In the genomic region with DNA sequence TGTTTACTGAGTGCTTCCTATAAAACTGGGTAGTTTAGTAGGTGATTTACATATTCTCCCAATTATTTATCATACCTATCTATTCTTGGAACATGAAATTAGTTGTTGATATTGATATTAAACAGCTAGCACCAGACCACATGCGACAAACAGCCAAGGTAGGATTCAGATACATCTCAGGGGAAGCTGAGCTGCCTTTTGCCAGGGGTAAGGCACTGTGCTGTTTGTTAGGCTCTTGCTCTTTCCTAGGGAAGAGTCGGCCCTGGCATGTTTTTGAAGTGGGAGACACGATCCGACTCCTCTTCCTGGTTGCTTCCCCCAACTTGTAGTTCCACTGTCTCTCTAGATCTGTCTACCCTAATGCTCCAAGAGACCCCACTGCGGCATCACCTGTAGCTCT, we compare ENCODE assay signal across 25 cellular contexts.
"Had no signal": no experiment of that assay in that cellular context is flagged by ENCODE, and none has a peak within 500 bp of the region (broad histone marks: within the 10 kb centered on the region; RNA-seq: fewer than 3 reads in every experiment).

No MANE protein-coding gene starts in this region.

- H3K9me3 Mint-ChIP-seq: activated naive CD4-positive, alpha-beta T cell treated with anti-CD3 and anti-CD28 coated beads, Interleukin-2, amount 50 U/mL, for 24 hours; activated T-helper 1 cell treated with anti-CD3 and anti-CD28 coated beads, Interleukin-12 subunit alpha, Interleukin-12 subunit beta, Interleukin-2, Interleukin-4 antibody, amounts not matched to agents 30 ng/mL and 10 ng/mL and 1 ng/mL, durations not matched to agents 14 hours and 24 hours and 36 hours; brain; memory B cell; T-cell; T-helper 2 cell treated with Interferon-gamma antibody and Interleukin-4, amounts not matched to agents 5 μg/mL and 100 μg/mL, for 36 hours had no signal

- H3K27me3 Mint-ChIP-seq: activated naive CD4-positive, alpha-beta T cell treated with anti-CD3 and anti-CD28 coated beads, Interleukin-2, amount 50 U/mL, for 24 hours; brain; memory B cell; progenitor cell of endocrine pancreas; T-cell had no signal

- H3K4me1 ChIP-seq: colonic mucosa, upper lobe of left lung had no signal

- H3K4me3 ChIP-seq: colonic mucosa, gastroesophageal sphincter, spleen, thoracic aorta, upper lobe of left lung had no signal

- DNase-seq: activated CD4-positive, alpha-beta T cell treated with anti-CD3 and anti-CD28 coated beads for 1 hour; activated CD4-positive, alpha-beta T cell treated with anti-CD3 and anti-CD28 coated beads, Interleukin-2, amount 50 U/mL, for 1 hour; activated CD8-positive, alpha-beta T cell treated with anti-CD3 and anti-CD28 coated beads, Interleukin-2, amount 10 ng/mL, durations not matched to agents 7 days and 5 days; activated gamma-delta T cell treated with Interleukin-2 at 50 U/mL for 16 hours; anterior cingulate cortex; central memory CD4-positive, alpha-beta T cell; colonic mucosa; head of caudate nucleus; hypothalamus; retina; spleen; stimulated activated CD4-positive, alpha-beta T cell treated with anti-CD3 and anti-CD28 coated beads, Interleukin-4, amount 100 ng/mL, for 1 hour; stimulated activated naive CD4-positive, alpha-beta T cell; T-cell; upper lobe of left lung; WERI-Rb-1 had no signal

- H3K9me3 ChIP-seq: colonic mucosa, gastroesophageal sphincter, spleen, thoracic aorta, upper lobe of left lung had no signal

- H3K4me3 Mint-ChIP-seq: activated CD8-positive, alpha-beta T cell treated with anti-CD3 and anti-CD28 coated beads, Interleukin-2, amount 10 ng/mL, durations not matched to agents 7 days and 5 days; activated naive CD4-positive, alpha-beta T cell treated with anti-CD3 and anti-CD28 coated beads, Interleukin-2, amount 50 U/mL, for 24 hours; activated T-helper 1 cell treated with anti-CD3 and anti-CD28 coated beads, Interleukin-12 subunit alpha, Interleukin-12 subunit beta, Interleukin-2, Interleukin-4 antibody, amounts not matched to agents 30 ng/mL and 10 ng/mL and 1 ng/mL, durations not matched to agents 14 hours and 24 hours and 36 hours; brain; memory B cell; T-cell; T-helper 2 cell treated with Interferon-gamma antibody and Interleukin-4, amounts not matched to agents 5 μg/mL and 100 μg/mL, for 36 hours had no signal

- H3K27ac Mint-ChIP-seq: activated CD8-positive, alpha-beta T cell treated with anti-CD3 and anti-CD28 coated beads, Interleukin-2, amount 10 ng/mL, durations not matched to agents 7 days and 5 days; activated naive CD4-positive, alpha-beta T cell treated with anti-CD3 and anti-CD28 coated beads, Interleukin-2, amount 50 U/mL, for 24 hours; activated T-helper 1 cell treated with anti-CD3 and anti-CD28 coated beads, Interleukin-12 subunit alpha, Interleukin-12 subunit beta, Interleukin-2, Interleukin-4 antibody, amounts not matched to agents 30 ng/mL and 10 ng/mL and 1 ng/mL, durations not matched to agents 14 hours and 24 hours and 36 hours; memory B cell; T-cell had no signal

- H3K27me3 ChIP-seq: colonic mucosa, gastroesophageal sphincter, spleen, upper lobe of left lung had no signal

- ATAC-seq: activated CD8-positive, alpha-beta T cell treated with anti-CD3 and anti-CD28 coated beads, Interleukin-2, amount 10 ng/mL, durations not matched to agents 7 days and 5 days; gastroesophageal sphincter; T-cell had no signal

- H3K27ac ChIP-seq: colonic mucosa, epithelial cell of prostate, gastroesophageal sphincter, thoracic aorta, upper lobe of left lung, WERI-Rb-1 had no signal

- H3K4me1 Mint-ChIP-seq: activated naive CD4-positive, alpha-beta T cell treated with anti-CD3 and anti-CD28 coated beads, Interleukin-2, amount 50 U/mL, for 24 hours; memory B cell; T-cell had no signal
